In the genomic region with DNA sequence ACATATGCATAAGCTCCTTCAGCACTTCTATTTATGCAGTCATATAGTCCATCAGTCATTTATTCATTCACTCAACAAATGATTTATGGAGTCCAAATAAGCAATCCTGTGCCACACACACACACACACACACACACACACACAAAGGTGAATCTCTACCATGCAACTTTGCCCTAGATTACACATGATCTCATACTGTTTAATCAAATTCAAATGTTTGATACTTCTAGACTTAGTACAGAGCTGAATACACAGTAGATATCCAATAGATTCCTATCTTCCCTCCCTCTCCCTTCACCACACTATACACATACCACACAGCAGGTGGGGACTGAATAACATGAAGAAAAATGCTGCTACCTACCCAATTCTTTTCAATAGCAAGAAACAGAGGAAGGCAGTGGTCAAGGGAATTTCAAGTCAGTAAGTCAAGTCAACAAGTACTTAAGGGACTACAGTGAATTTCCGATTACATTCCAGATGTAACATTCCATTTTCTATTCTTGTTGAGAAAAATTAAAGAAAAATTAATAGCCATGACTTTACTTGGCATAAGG, we compare ENCODE assay signal across 21 cellular contexts.
DNase-seq lines count a peak whose midpoint lies in the region; ATAC-seq, FAIRE-seq and TF ChIP-seq lines count a peak whose summit lies in the region.
"Had no signal": no experiment of that assay in that cellular context is flagged by ENCODE, and none has a peak within 500 bp of the region (broad histone marks: within the 10 kb centered on the region; RNA-seq: fewer than 3 reads in every experiment).

No MANE protein-coding gene starts in this region.

- H3K4me3 Mint-ChIP-seq in T-helper 17 cell (no peak overlapping the region), immature natural killer cell (peak overlapping the region in 1 of 5 donors; percentile 49)
- no peak overlapping the region for H3K4me3 Mint-ChIP-seq in stimulated activated effector memory CD8-positive, alpha-beta T cell treated with anti-CD3 and anti-CD28 coated beads, Interleukin-12 subunit alpha, Interleukin-12 subunit beta, amount 100 ng/mL, for 72 hours
- H3K4me3 Mint-ChIP-seq: B cell; CD8-positive, alpha-beta T cell; HFFc6 had no signal

- H3K9me3 Mint-ChIP-seq in immature natural killer cell = no peaks in the 10 kb centered on the region
- H3K9me3 Mint-ChIP-seq in stimulated activated effector memory CD8-positive, alpha-beta T cell treated with anti-CD3 and anti-CD28 coated beads, Interleukin-12 subunit alpha, Interleukin-12 subunit beta, amount 100 ng/mL, for 72 hours = no peaks in the 10 kb centered on the region
- H3K9me3 Mint-ChIP-seq: CD8-positive, alpha-beta T cell; HFFc6 had no signal

- DNase-seq in D721Med (ENCODE audit: insufficient read length, low spot score) (no peak), T-helper 17 cell (no peak), immature natural killer cell (no peak), Right ventricle myocardium inferior (ENCODE audit: missing footprints) (no peak)
- DNase-seq in stimulated activated effector memory CD8-positive, alpha-beta T cell treated with anti-CD3 and anti-CD28 coated beads, Interleukin-12 subunit alpha, Interleukin-12 subunit beta, amount 100 ng/mL, for 72 hours (ENCODE audit: low spot score in 2 of 2) = no peak
- DNase-seq: Calu3; CD8-positive, alpha-beta T cell; DMS 273 treated with DMSO at 0.1 percent for 48 hours; DMS53; DND-41; EL; GOT3; H7; HFFc6; IMR-90 had no signal

- no peaks in the 10 kb centered on the region for H3K9me3 ChIP-seq in T-helper 17 cell (ENCODE audit: control insufficient read depth, low read length, poor library complexity, severe bottlenecking)
- H3K9me3 ChIP-seq: BLaER1 treated with 17β-estradiol and CSF1 and Interleukin-3, amounts not matched to agents 10 nM and 100 nM had no signal

- peaks cover 21% of the 10 kb centered on the region for H3K36me3 Mint-ChIP-seq in T-helper 17 cell (ENCODE audit: low read depth)
- H3K36me3 Mint-ChIP-seq in immature natural killer cell = peaks cover 51 to 64% (median 55%) of the 10 kb centered on the region in 3 donors
- H3K36me3 Mint-ChIP-seq in stimulated activated effector memory CD8-positive, alpha-beta T cell treated with anti-CD3 and anti-CD28 coated beads, Interleukin-12 subunit alpha, Interleukin-12 subunit beta, amount 100 ng/mL, for 72 hours = peaks cover 92% of the 10 kb centered on the region

- H3K4me1 Mint-ChIP-seq in T-helper 17 cell (peaks cover 10% of the 10 kb centered on the region), immature natural killer cell (peaks cover 18 to 20% of the 10 kb centered on the region in 2 donors)
- H3K4me1 Mint-ChIP-seq in stimulated activated effector memory CD8-positive, alpha-beta T cell treated with anti-CD3 and anti-CD28 coated beads, Interleukin-12 subunit alpha, Interleukin-12 subunit beta, amount 100 ng/mL, for 72 hours = no peaks in the 10 kb centered on the region
- H3K4me1 Mint-ChIP-seq: B cell had no signal

- TF ChIP-seq CTCF in D721Med (IDR thresholded peaks at IDR 0.05; ENCODE audit: insufficient read depth, missing control alignments) = no peak

- intact Hi-C loops in Right ventricle myocardium inferior (cut with DNase I) = no loop called here

- no peak for ATAC-seq in T-helper 17 cell
- no peak for ATAC-seq in stimulated activated effector memory CD8-positive, alpha-beta T cell treated with anti-CD3 and anti-CD28 coated beads, Interleukin-12 subunit alpha, Interleukin-12 subunit beta, amount 100 ng/mL, for 72 hours
- ATAC-seq in GM21619 (IDR thresholded peaks at IDR 0.05; ENCODE audit: unreplicated experiment) = no peak
- ATAC-seq in Right ventricle myocardium inferior = no peak
- ATAC-seq: CD8-positive, alpha-beta T cell; GM12878; HCT116 had no signal

- H3K27me3 Mint-ChIP-seq in T-helper 17 cell (no peaks in the 10 kb centered on the region), immature natural killer cell (ENCODE audit: low read depth in 3 of 3) (peaks cover 0 to 4% (median 2%) of the 10 kb centered on the region in 3 donors)
- H3K27me3 Mint-ChIP-seq: B cell had no signal

- peak; percentile 60 for FAIRE-seq in D721Med (lab: Jason Lieb, UNC)
- FAIRE-seq: GM12878, GM19239 had no signal

- H3K27ac Mint-ChIP-seq in T-helper 17 cell = peak overlapping the region; percentile 39
- H3K27ac Mint-ChIP-seq in immature natural killer cell = peak overlapping the region; percentile 0 to 83 (median 56)
- H3K27ac Mint-ChIP-seq in stimulated activated effector memory CD8-positive, alpha-beta T cell treated with anti-CD3 and anti-CD28 coated beads, Interleukin-12 subunit alpha, Interleukin-12 subunit beta, amount 100 ng/mL, for 72 hours = peak overlapping the region; percentile 38
- H3K27ac Mint-ChIP-seq: B cell; CD8-positive, alpha-beta T cell; HFFc6 had no signal
